Comparison of ENCODE assay signal across 8 cellular contexts in genomic region chr1:84078108-84078823, GRCh38.
DNase-seq lines count a peak whose midpoint lies in the region; ATAC-seq and TF ChIP-seq lines count a peak whose summit lies in the region.

No MANE protein-coding gene starts in this region.

- DNase-seq in CD8-positive, alpha-beta memory T cell: peak in 2 of 5 donors; percentile 3 to 6
- DNase-seq in OCI-LY7 (ENCODE audit: low spot score) (peak; percentile 37), chondrocyte (ENCODE audit: low spot score) (peak; percentile 90), left lung (peak; percentile 33 to 83), stomach (no peak), AML-193 (lab: John Stamatoyannopoulos, UW) (no peak)

- no peak for TF ChIP-seq EP300 in stomach (IDR thresholded peaks at IDR 0.05)

- H4K20me1 ChIP-seq in OCI-LY7 (ENCODE audit: insufficient read depth, low read length): no peaks in the 10 kb centered on the region

- peak overlapping the region; percentile 91 for H2AFZ ChIP-seq in OCI-LY7 (ENCODE audit: low read length)

- H3K27me3 Mint-ChIP-seq in CD8-positive, alpha-beta memory T cell: no peaks in the 10 kb centered on the region
- H3K27me3 Mint-ChIP-seq in chondrocyte (ENCODE audit: low read depth): no peaks in the 10 kb centered on the region

- WGBS in stomach, 5 donors: 0 to 1% (median 1%) methylated on average over 28 to 60 of the region's 60 CpGs

- POLR2A ChIA-PET in CD8-positive, alpha-beta memory T cell (lab: Charles Lee): interaction anchor here (0.7 to 1.8 kb wide), 3 partner anchors 12 to 66 kb away, joined by 3 to 7 read pairs (median 6); partner anchors contain the start of gene PRKACB
- POLR2A ChIA-PET in OCI-LY7 (lab: Charles Lee): interaction anchor here (0.5 to 2.1 kb wide), 6 partner anchors 65 to 502 kb away, joined by 3 to 8 read pairs (median 4); partner anchors contain the start of genes CTBS, PRKACB and SAMD13

- H3K4me2 ChIP-seq in OCI-LY7 (ENCODE audit: low read length): peak overlapping the region; percentile 97

- H3K27me3 ChIP-seq in CD8-positive, alpha-beta memory T cell (ENCODE audit: insufficient read depth, low read length, poor library complexity, severe bottlenecking): no peaks in the 10 kb centered on the region
- H3K27me3 ChIP-seq in left lung (peaks cover 0 to 19% of the 10 kb centered on the region in 2 donors), stomach (peaks cover 0 to 6% (median 0%) of the 10 kb centered on the region in 3 donors)

- peak overlapping the region; percentile 15 to 87 (median 80) for H3K27ac Mint-ChIP-seq in CD8-positive, alpha-beta memory T cell
- H3K27ac Mint-ChIP-seq in chondrocyte (ENCODE audit: unreplicated experiment): peak overlapping the region; percentile 88

- H3K4me3 Mint-ChIP-seq in CD8-positive, alpha-beta memory T cell: peak overlapping the region; percentile 86 to 95 (median 89)
- peak overlapping the region; percentile 87 for H3K4me3 Mint-ChIP-seq in chondrocyte (ENCODE audit: unreplicated experiment)

- H3K36me3 ChIP-seq in CD8-positive, alpha-beta memory T cell (ENCODE audit: insufficient read depth, low read length): no peaks in the 10 kb centered on the region
- no peaks in the 10 kb centered on the region; the same call in 1 of the 2 replicates for H3K36me3 ChIP-seq in OCI-LY7 (ENCODE audit: insufficient read depth, low read length)
- no peaks in the 10 kb centered on the region for H3K36me3 ChIP-seq in left lung
- H3K36me3 ChIP-seq in stomach: no peaks in the 10 kb centered on the region

- BruUV-seq in OCI-LY7 (replicated peaks; lab: Mats Ljungman, UMichigan): no TSS peak

- H3K4me3 ChIP-seq in CD8-positive, alpha-beta memory T cell (ENCODE audit: low read length): peak overlapping the region; percentile 74
- H3K4me3 ChIP-seq in OCI-LY7 (ENCODE audit: low read depth, low read length, poor library complexity, severe bottlenecking) (peak overlapping the region; percentile 80), left lung (peak overlapping the region; percentile 75 to 93), stomach (peak overlapping the region; percentile 81 to 93 (median 88))

- intact Hi-C loops in OCI-LY7 (cut with micrococcal nuclease; ENCODE audit: unreplicated experiment) (loop anchor here (5.0 kb wide), 4 partner anchors 64 to 494 kb away; partner anchors contain the start of genes CTBS, PRKACB and SAMD13), left lung (cut with DNase I) (no loop called here), stomach (cut with DNase I; ENCODE audit: low total_unique reads) (no loop called here)

- H3K9me2 ChIP-seq in OCI-LY7 (ENCODE audit: insufficient read depth, low read length): no peaks in the 10 kb centered on the region

- no peaks in the 10 kb centered on the region for H3K9me3 ChIP-seq in CD8-positive, alpha-beta memory T cell (ENCODE audit: low read length)
- no peaks in the 10 kb centered on the region for H3K9me3 ChIP-seq in OCI-LY7 (ENCODE audit: low read length)
- H3K9me3 ChIP-seq in left lung: no peaks in the 10 kb centered on the region
- H3K9me3 ChIP-seq in stomach: no peaks in the 10 kb centered on the region

- ATAC-seq in GM18870 (IDR thresholded peaks at IDR 0.05; ENCODE audit: unreplicated experiment): peak; percentile 42
- peak; percentile 42 for ATAC-seq in HG03064 (IDR thresholded peaks at IDR 0.05; ENCODE audit: low read depth, unreplicated experiment)
- peak; percentile 66 for ATAC-seq in left lung

- peaks cover 10% of the 10 kb centered on the region for H3K4me1 ChIP-seq in CD8-positive, alpha-beta memory T cell (ENCODE audit: insufficient read depth, low read length)
- H3K4me1 ChIP-seq in OCI-LY7 (ENCODE audit: insufficient read depth, low read length, poor library complexity, severe bottlenecking) (peaks cover 15% of the 10 kb centered on the region), left lung (peaks cover 0 to 21% of the 10 kb centered on the region in 2 donors), stomach (peaks cover 5 to 25% (median 20%) of the 10 kb centered on the region in 4 donors)

- CTCF ChIA-PET in CD8-positive, alpha-beta memory T cell (lab: Charles Lee): interaction anchor here (1.0 to 2.4 kb wide), 3 partner anchors 9 to 66 kb away, joined by 4 to 11 read pairs (median 4); partner anchors contain the start of gene PRKACB
- CTCF ChIA-PET in OCI-LY7 (lab: Charles Lee; ENCODE audit: unreplicated experiment): interaction anchor here (0.6 to 0.8 kb wide), 2 partner anchors 150 to 225 kb away, joined by 4 to 14 read pairs; no protein-coding TSS in a partner anchor

- TF ChIP-seq CTCF in OCI-LY7 (conservative IDR thresholded peaks at IDR 0.05; ENCODE audit: low read length): no peak
- TF ChIP-seq CTCF in chondrocyte (IDR thresholded peaks at IDR 0.05): no peak
- no peak for TF ChIP-seq CTCF in left lung (IDR thresholded peaks at IDR 0.05)
- no peak for TF ChIP-seq CTCF in stomach (IDR thresholded peaks at IDR 0.05)

- no peak for TF ChIP-seq POLR2A in stomach (IDR thresholded peaks at IDR 0.05)

- H3K4me1 Mint-ChIP-seq in CD8-positive, alpha-beta memory T cell: peaks cover 14 to 28% (median 21%) of the 10 kb centered on the region in 3 donors
- peaks cover 22% of the 10 kb centered on the region for H3K4me1 Mint-ChIP-seq in chondrocyte (ENCODE audit: low read depth)

- H3K79me2 ChIP-seq in OCI-LY7 (ENCODE audit: insufficient read depth, low read depth, low read length): no peaks in the 10 kb centered on the region; the same call in 1 of the 2 replicates

- H3K36me3 Mint-ChIP-seq in CD8-positive, alpha-beta memory T cell: peaks cover 0 to 11% (median 0%) of the 10 kb centered on the region in 3 donors
- no peaks in the 10 kb centered on the region for H3K36me3 Mint-ChIP-seq in chondrocyte (ENCODE audit: low read depth)

- peak overlapping the region; percentile 55 for H3K27ac ChIP-seq in CD8-positive, alpha-beta memory T cell (ENCODE audit: low read depth, low read length)
- H3K27ac ChIP-seq in OCI-LY7 (ENCODE audit: low read depth, low read length, poor library complexity, severe bottlenecking) (no peak overlapping the region), left lung (peak overlapping the region; percentile 78 to 83), stomach (peak overlapping the region; percentile 48 to 95 (median 88))

- H3K9me3 Mint-ChIP-seq in CD8-positive, alpha-beta memory T cell: no peaks in the 10 kb centered on the region
- H3K9me3 Mint-ChIP-seq in chondrocyte (ENCODE audit: low read depth): no peaks in the 10 kb centered on the region

Comparison
In these comparisons a context has a peak if more than half of its experiments do, and no peak if none do; other contexts are left out.
1. DNase-seq: peak in OCI-LY7 (single experiment), chondrocyte (single experiment) and left lung (2 of 2); none in stomach (single experiment) and AML-193 (0 of 2).
2. Peak in every context shown above with its lines, with median percentiles within 50 percentile points of each other: H3K4me3 ChIP-seq and ATAC-seq.